In the genomic region with DNA sequence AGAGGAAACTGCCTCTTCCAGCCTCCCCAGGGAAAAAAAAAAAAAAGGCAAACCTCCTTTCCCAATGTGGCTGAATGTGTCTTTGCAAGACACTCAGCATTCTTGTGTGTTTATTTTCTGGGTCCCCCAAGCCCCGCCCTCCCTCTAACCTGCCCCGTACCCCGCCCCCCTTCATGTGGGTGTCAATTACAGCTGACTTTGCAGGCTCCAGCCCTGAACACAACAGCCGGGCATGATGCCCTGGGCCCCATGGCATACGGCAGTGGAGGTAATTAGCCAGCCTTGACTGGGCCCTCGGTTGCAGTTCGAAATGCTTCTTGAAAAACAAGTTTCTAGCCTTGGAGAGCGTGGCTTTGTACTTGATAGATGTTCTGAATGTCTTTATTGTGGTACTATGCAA, we compare ENCODE assay signal across 26 cellular contexts.
"Had no signal": no experiment of that assay in that cellular context is flagged by ENCODE, and none has a peak within 500 bp of the region (broad histone marks: within the 10 kb centered on the region; RNA-seq: fewer than 3 reads in every experiment).

No MANE protein-coding gene starts in this region.

- H3K9me3 ChIP-seq: ascending aorta, body of pancreas, Peyer's patch had no signal

- H3K36me3 ChIP-seq: ascending aorta, Peyer's patch had no signal

- H3K27me3 Mint-ChIP-seq: activated B cell treated with CpG ODN at 0.5 μM for 24 hours; activated CD4-positive, alpha-beta T cell treated with anti-CD3 and anti-CD28 coated beads, Interleukin-2, amount 10 ng/mL, durations not matched to agents 24 days and 14 days; activated CD8-positive, alpha-beta memory T cell treated with anti-CD3 and anti-CD28 coated beads, Interleukin-2, amount 10 ng/mL, durations not matched to agents 7 days and 5 days; activated naive CD8-positive, alpha-beta T cell treated with anti-CD3 and anti-CD28 coated beads, Interleukin-2, amount 50 U/mL, for 24 hours; T-cell had no signal

- H3K36me3 Mint-ChIP-seq: activated CD8-positive, alpha-beta memory T cell treated with anti-CD3 and anti-CD28 coated beads, Interleukin-2, amount 10 ng/mL, durations not matched to agents 7 days and 5 days; activated naive CD4-positive, alpha-beta T cell treated with anti-CD3 and anti-CD28 coated beads, Interleukin-2, amount 50 U/mL, for 72 hours; T-cell had no signal

- ATAC-seq: activated CD8-positive, alpha-beta memory T cell treated with anti-CD3 and anti-CD28 coated beads, Interleukin-2, amount 10 ng/mL, durations not matched to agents 7 days and 5 days; activated naive CD4-positive, alpha-beta T cell treated with anti-CD3 and anti-CD28 coated beads, Interleukin-2, amount 50 U/mL, for 72 hours; activated naive CD8-positive, alpha-beta T cell treated with anti-CD3 and anti-CD28 coated beads, Interleukin-2, amount 50 U/mL, for 24 hours; activated T-cell treated with anti-CD3 and anti-CD28 coated beads, Interleukin-2, amount 50 U/mL, for 4 hours; body of pancreas; T-cell had no signal

- H3K4me3 Mint-ChIP-seq: activated B cell treated with CpG ODN at 0.5 μM for 24 hours; activated CD4-positive, alpha-beta T cell treated with anti-CD3 and anti-CD28 coated beads, Interleukin-2, amount 10 ng/mL, durations not matched to agents 24 days and 14 days; activated CD8-positive, alpha-beta memory T cell treated with anti-CD3 and anti-CD28 coated beads, Interleukin-2, amount 10 ng/mL, durations not matched to agents 7 days and 5 days; activated naive CD8-positive, alpha-beta T cell treated with anti-CD3 and anti-CD28 coated beads, Interleukin-2, amount 50 U/mL, for 24 hours; activated T-cell treated with anti-CD3 and anti-CD28 coated beads, Interleukin-2, amount 50 U/mL, for 4 hours; T-cell had no signal

- H3K27me3 ChIP-seq: ascending aorta, body of pancreas, Peyer's patch had no signal

- H3K4me1 Mint-ChIP-seq: activated B cell treated with CpG ODN at 0.5 μM for 24 hours; activated CD4-positive, alpha-beta T cell treated with anti-CD3 and anti-CD28 coated beads, Interleukin-2, amount 10 ng/mL, durations not matched to agents 24 days and 14 days; activated CD8-positive, alpha-beta memory T cell treated with anti-CD3 and anti-CD28 coated beads, Interleukin-2, amount 10 ng/mL, durations not matched to agents 7 days and 5 days; activated naive CD8-positive, alpha-beta T cell treated with anti-CD3 and anti-CD28 coated beads, Interleukin-2, amount 50 U/mL, for 24 hours; T-cell had no signal

- H3K4me3 ChIP-seq: ascending aorta, body of pancreas, Peyer's patch had no signal

- H3K27ac Mint-ChIP-seq: activated B cell treated with CpG ODN at 0.5 μM for 24 hours; activated CD4-positive, alpha-beta T cell treated with anti-CD3 and anti-CD28 coated beads, Interleukin-2, amount 10 ng/mL, durations not matched to agents 24 days and 14 days; activated CD8-positive, alpha-beta memory T cell treated with anti-CD3 and anti-CD28 coated beads, Interleukin-2, amount 10 ng/mL, durations not matched to agents 7 days and 5 days; activated naive CD4-positive, alpha-beta T cell treated with anti-CD3 and anti-CD28 coated beads, Interleukin-2, amount 50 U/mL, for 72 hours; activated naive CD8-positive, alpha-beta T cell treated with anti-CD3 and anti-CD28 coated beads, Interleukin-2, amount 50 U/mL, for 24 hours; T-cell had no signal

- H3K4me1 ChIP-seq: ascending aorta, body of pancreas, Peyer's patch had no signal

- H3K27ac ChIP-seq: ascending aorta, body of pancreas, Peyer's patch had no signal

- DNase-seq: activated B cell treated with CpG ODN at 0.5 μM for 24 hours; activated CD4-positive, alpha-beta T cell treated with anti-CD3 and anti-CD28 coated beads for 1 hour; activated CD4-positive, alpha-beta T cell treated with anti-CD3 and anti-CD28 coated beads, Interleukin-2, amount 10 ng/mL, durations not matched to agents 24 days and 14 days; activated CD4-positive, alpha-beta T cell treated with anti-CD3 and anti-CD28 coated beads, Interleukin-2, amount 50 U/mL, for 48 hours; activated CD8-positive, alpha-beta memory T cell treated with anti-CD3 and anti-CD28 coated beads, Interleukin-2, amount 10 ng/mL, durations not matched to agents 7 days and 5 days; activated effector memory CD4-positive, alpha-beta T cell treated with anti-CD3 and anti-CD28 coated beads, Interleukin-2, amount 50 U/mL, for 16 hours; activated naive CD4-positive, alpha-beta T cell treated with Interleukin-2 at 50 U/mL for 16 hours; activated naive CD8-positive, alpha-beta T cell treated with anti-CD3 and anti-CD28 coated beads, Interleukin-2, amount 50 U/mL, for 24 hours; activated T-cell treated with anti-CD3 and anti-CD28 coated beads, Interleukin-2, amount 50 U/mL, for 4 hours; amniotic stem cell; body of pancreas; central memory CD4-positive, alpha-beta T cell; Kasumi-1; NCI-H1048; NCI-H146; NCI-H2029; NCI-H2107; NCI-H510A treated with DMSO at 0.1 percent for 48 hours; NCI-H69; Peyer's patch; SHP77 treated with DMSO at 0.1 percent for 48 hours; T-cell; T-helper 2 cell; T1000 had no signal
